In genomic region chr11:62708423-62709261, GRCh38 we compare ENCODE assay signal across 9 cellular contexts. TPM values are rescaled to one million over a fixed set of nuclear protein-coding genes. Genes with fewer than 3 reads are reported as not detected.
DNase-seq lines count a peak whose midpoint lies in the region; ATAC-seq, FAIRE-seq and TF ChIP-seq lines count a peak whose summit lies in the region.
"Had no signal": no experiment of that assay in that cellular context is flagged by ENCODE, and none has a peak within 500 bp of the region (broad histone marks: within the 10 kb centered on the region; RNA-seq: fewer than 3 reads in every experiment).

No MANE protein-coding gene starts in this region.

- peak overlapping the region; percentile 37 for H3K9ac ChIP-seq in SK-N-MC (ENCODE audit: insufficient read length)

- WGBS in body of pancreas, 2 donors: 27 to 28% methylated on average over 12 of the region's 12 CpGs
- 30 to 31% methylated on average over 12 of the region's 12 CpGs for WGBS in lower leg skin, 2 donors

- peak; percentile 21 for FAIRE-seq in GM12892 (lab: Jason Lieb, UNC)

- H3K4me3 ChIP-seq in SK-N-MC: peak overlapping the region; percentile 67
- no peak overlapping the region for H3K4me3 ChIP-seq in body of pancreas
- peak overlapping the region; percentile 28 for H3K4me3 ChIP-seq in lower leg skin (ENCODE audit: low read depth, poor library complexity, severe bottlenecking)
- H3K4me3 ChIP-seq in MG63: no peak overlapping the region; the same call in 1 of the 2 replicates

- H3K27ac ChIP-seq in SK-N-MC (peak overlapping the region; percentile 71), body of pancreas (peak overlapping the region; percentile 70 to 94 (median 93))

- H3K4me1 ChIP-seq in body of pancreas: peaks cover 84% of the 10 kb centered on the region

- no peak for ATAC-seq in body of pancreas
- ATAC-seq in HG02852 (IDR thresholded peaks at IDR 0.05; ENCODE audit: unreplicated experiment): no peak

- H3K27me3 ChIP-seq in body of pancreas (no peaks in the 10 kb centered on the region), MG63 (no peaks in the 10 kb centered on the region)

- intact Hi-C loops in body of pancreas (cut with DNase I): no loop called here
- intact Hi-C loops in lower leg skin (cut with DNase I; ENCODE audit: low total_unique reads): loop anchor here (10.0 kb wide), 1 partner anchor 324 kb away; no protein-coding TSS in a partner anchor

- H3K9me3 ChIP-seq in SK-N-MC (ENCODE audit: low read depth, low read length) (no peaks in the 10 kb centered on the region), body of pancreas (no peaks in the 10 kb centered on the region), MG63 (no peaks in the 10 kb centered on the region)

- peaks cover 55% of the 10 kb centered on the region for H3K36me3 ChIP-seq in SK-N-MC (ENCODE audit: insufficient read depth, low read length)
- H3K36me3 ChIP-seq in body of pancreas (replicated peaks in 1 of 2; ENCODE audit: insufficient read depth in 1 of 2, low read depth in 2 of 2): no peaks in the 10 kb centered on the region
- H3K36me3 ChIP-seq in MG63: peaks cover 74% of the 10 kb centered on the region

- TF ChIP-seq POLR2A in GM12892 (IDR thresholded peaks at IDR 0.05; ENCODE audit: low read depth, low read length): no peak
- no peak for TF ChIP-seq POLR2A in body of pancreas (IDR thresholded peaks at IDR 0.05)
- no peak for TF ChIP-seq POLR2A in lower leg skin (IDR thresholded peaks at IDR 0.05)

- TF ChIP-seq CTCF in body of pancreas (IDR thresholded peaks at IDR 0.05) (no peak), lower leg skin (IDR thresholded peaks at IDR 0.05) (no peak)

- DNase-seq in GM12892 (ENCODE audit: insufficient read length) (no peak), SK-N-MC (ENCODE audit: low read depth, low spot score) (no peak), body of pancreas (peak in 3 of 4 donors; percentile 34 to 44 (median 40)), lower leg skin (ENCODE audit: low spot score in 2 of 2) (peak in 1 of 2 donors; percentile 39), glomerular visceral epithelial cell (ENCODE audit: extremely low spot score) (no peak), MG63 (no peak)
- peak; percentile 30 for DNase-seq in stimulated activated naive CD4-positive, alpha-beta T cell treated with Interleukin-2 at 50 U/mL for 16 hours (lab: John Stamatoyannopoulos, UW)

RNA-seq across cellular contexts. Expression of gene GNG3, which starts 1.2 kb away (rescaled TPM):
- 0.76 TPM for polyA plus RNA-seq in GM12892 (2012; ENCODE audit: missing spikeins)
- 1 to 10 TPM in 1 of 2 donors, not detected in 1; 1.0 TPM for total RNA-seq in body of pancreas
- total RNA-seq in lower leg skin: not detected
- not detected in 2 replicates for total RNA-seq in MG63 (2014; rRNA removed; shearing (Covaris generic); ENCODE audit: low replicate concordance)
- total RNA-seq: RPMI7951 had no signal

RNA-seq across cellular contexts. Expression of gene BSCL2, which starts 1.4 kb away (rescaled TPM):
- 28.5 TPM for polyA plus RNA-seq in GM12892 (2012; ENCODE audit: missing spikeins)
- total RNA-seq in body of pancreas (100 to 1,000 TPM in 1 of 2 donors, 10 to 100 TPM in 1; 44.6 to 248 TPM), lower leg skin (10 to 100 TPM; 25.4 to 68.2 (median 45.1) TPM)
- total RNA-seq in MG63 (2014; rRNA removed; shearing (Covaris generic); ENCODE audit: low replicate concordance): 57.4 and 185 TPM in 2 replicates

RNA-seq across cellular contexts. Expression of gene HNRNPUL2, which starts 18.6 kb away (rescaled TPM):
- 44.8 TPM for polyA plus RNA-seq in GM12892 (2012; ENCODE audit: missing spikeins)
- total RNA-seq in body of pancreas (10 to 100 TPM; 19.1 to 20.5 TPM), lower leg skin (10 to 100 TPM; 19.9 to 30.8 (median 24.3) TPM)
- total RNA-seq in MG63 (2014; rRNA removed; shearing (Covaris generic); ENCODE audit: low replicate concordance): 2.1 and 4.5 TPM in 2 replicates

RNA-seq across cellular contexts. Expression of gene LRRN4CL, which starts 19.3 kb away (rescaled TPM):
- polyA plus RNA-seq in GM12892 (2012; ENCODE audit: missing spikeins): not detected
- total RNA-seq in body of pancreas (1 to 10 TPM; 3.1 to 4.6 TPM), lower leg skin (10 to 100 TPM in 2 of 4 donors, 1 to 10 TPM in 2; 7.3 to 11.6 (median 9.9) TPM)
- 1.4 and 2.3 TPM in 2 replicates for total RNA-seq in MG63 (2014; rRNA removed; shearing (Covaris generic); ENCODE audit: low replicate concordance)

RNA-seq across cellular contexts. Expression of gene TTC9C, which starts 19.6 kb away (rescaled TPM):
- polyA plus RNA-seq in GM12892 (2012; ENCODE audit: missing spikeins): 50.9 TPM
- 10 to 100 TPM; 12.5 to 18.5 TPM for total RNA-seq in body of pancreas
- total RNA-seq in lower leg skin: 10 to 100 TPM; 23.7 to 44.7 (median 33.9) TPM
- 31.8 and 42.3 TPM in 2 replicates for total RNA-seq in MG63 (2014; rRNA removed; shearing (Covaris generic); ENCODE audit: low replicate concordance)

Comparison
In these comparisons a context has a peak if more than half of its experiments do, and no peak if none do; other contexts are left out.
1. DNase-seq: peak in body of pancreas (3 of 4) and stimulated activated naive CD4-positive, alpha-beta T cell treated with Interleukin-2 at 50 U/mL for 16 hours (single experiment); none in GM12892 (single experiment), SK-N-MC (single experiment), glomerular visceral epithelial cell (single experiment) and MG63 (single experiment).
2. H3K4me3 ChIP-seq: peak in SK-N-MC (single experiment) and lower leg skin (single experiment); none in body of pancreas (0 of 2) and MG63 (single experiment).